ENCODE assay signal across 8 cellular contexts in genomic region chr15:51829360-51830278, GRCh38. TPM values are rescaled to one million over a fixed set of nuclear protein-coding genes. Genes with fewer than 3 reads are reported as not detected.
DNase-seq lines count a peak whose midpoint lies in the region; TF ChIP-seq lines count a peak whose summit lies in the region.

TMOD3 (plus strand) TSS chr15:51829653; CDS start chr15:51862885, 33,232 bp downstream.

- peak in 2 of 4 donors; percentile 71 to 75 for TF ChIP-seq POLR2A in stomach (IDR thresholded peaks at IDR 0.05)

- no peaks in the 10 kb centered on the region; the same call in 1 of the 2 replicates for H3K4me1 ChIP-seq in SJCRH30
- peaks cover 21 to 45% (median 33%) of the 10 kb centered on the region in 4 donors for H3K4me1 ChIP-seq in stomach

- H3K4me3 ChIP-seq in SJCRH30 (peak within 1 kb of the TSS; percentile 88), foreskin fibroblast (ENCODE audit: low read depth in 1 of 2, low read length in 2 of 2) (peak within 1 kb of the TSS; percentile 89 to 94), stomach (peak within 1 kb of the TSS; percentile 76 to 98 (median 92))

- H3K36me3 ChIP-seq in SJCRH30, result no peaks in the 10 kb centered on the region
- H3K36me3 ChIP-seq in stomach, result no peaks in the 10 kb centered on the region

- peaks cover 21% of the 10 kb centered on the region for H3K4me1 Mint-ChIP-seq in neural crest cell

- intact Hi-C loops in stomach (cut with DNase I; ENCODE audit: low total_unique reads), result no loop called here

- peaks cover 3% of the 10 kb centered on the region for H3K27me3 Mint-ChIP-seq in neural crest cell (ENCODE audit: low read depth)

- no peaks in the 10 kb centered on the region for H3K9me3 Mint-ChIP-seq in neural crest cell

- no peaks in the 10 kb centered on the region for H3K36me3 Mint-ChIP-seq in neural crest cell (ENCODE audit: low read depth)

- H3K27ac Mint-ChIP-seq in neural crest cell (ENCODE audit: unreplicated experiment), result peak within 1 kb of the TSS; percentile 28

- H3K4me3 Mint-ChIP-seq in neural crest cell, result peak within 1 kb of the TSS; percentile 93

- peak; percentile 89 for DNase-seq in EL
- DNase-seq in GOT3 (lab: John Stamatoyannopoulos, UW), result peak; percentile 65
- peak; percentile 85 for DNase-seq in LHCN-M2 (ENCODE audit: low read depth)
- DNase-seq in SJCRH30, result peak; percentile 94 to 95
- DNase-seq in activated gamma-delta T cell treated with anti-CD3 and anti-CD28 coated beads, Interleukin-2, amount 50 U/mL, for 16 hours (ENCODE audit: low read depth), result peak; percentile 86
- peak; percentile 77 to 95 for DNase-seq in foreskin fibroblast
- peak; percentile 93 for DNase-seq in neural crest cell (ENCODE audit: low read depth, low spot score)
- DNase-seq in stomach, result peak; percentile 94

- peak; percentile 4 for TF ChIP-seq CTCF in foreskin fibroblast (IDR thresholded peaks at IDR 0.05; ENCODE audit: low read depth, low read length)
- TF ChIP-seq CTCF in neural crest cell (conservative IDR thresholded peaks at IDR 0.05), result no peak
- peak in 1 of 7 experiments; percentile 8 for TF ChIP-seq CTCF in stomach (IDR thresholded peaks at IDR 0.05)

- 1 to 5% (median 2%) methylated on average over 28 to 89 of the region's 89 CpGs for WGBS in stomach, 5 donors

- H3K9me3 ChIP-seq in SJCRH30 (replicated peaks) (no peaks in the 10 kb centered on the region), stomach (no peaks in the 10 kb centered on the region)

- H3K27ac ChIP-seq in SJCRH30, result peak within 1 kb of the TSS; percentile 60
- peak within 1 kb of the TSS; percentile 94 to 99 (median 96) for H3K27ac ChIP-seq in stomach

- no peak for TF ChIP-seq EP300 in stomach (IDR thresholded peaks at IDR 0.05)

- H3K27me3 ChIP-seq in SJCRH30 (no peaks in the 10 kb centered on the region), stomach (no peaks in the 10 kb centered on the region)

RNA-seq across cellular contexts. Expression of gene TMOD3, which starts in this region (rescaled TPM):
- total RNA-seq in LHCN-M2 (2014; rRNA removed) (30.8 and 32.3 TPM in 2 replicates), neural crest cell (29.3 and 29.8 TPM in 2 replicates), stomach (10 to 100 TPM; 12.1 to 64.3 (median 28.8) TPM)
- polyA plus RNA-seq in LHCN-M2 (2012), result 14.0 TPM
- 31.2 and 33.1 TPM in 2 replicates for total RNA-seq in SJCRH30 (2014; rRNA removed; shearing (Covaris generic))
- 10 to 100 TPM; 10.1 to 14.5 (median 11.4) TPM for polyA plus RNA-seq in stomach

Comparison
In these comparisons a context has a peak if more than half of its experiments do, and no peak if none do; other contexts are left out.
1. Peak in every context shown above with its lines: DNase-seq, H3K4me3 ChIP-seq and H3K27ac ChIP-seq.